Comparison of ENCODE assay signal across 2 cellular contexts in genomic region chr10:5497948-5498730, GRCh38.
TF ChIP-seq lines count a peak whose summit lies in the region.

No MANE protein-coding gene starts in this region.

TF ChIP-seq in GM12891, 5 proteins besides CTCF, POLR2A, EP300 and RAD21:
- TF ChIP-seq PAX5 (IDR thresholded peaks at IDR 0.05; ENCODE audit: insufficient read depth, low read length, severe bottlenecking) (no peak), TAF1 (IDR thresholded peaks at IDR 0.05; ENCODE audit: low read depth, low read length) (no peak), SPI1 (IDR thresholded peaks at IDR 0.05; ENCODE audit: low read depth, low read length) (no peak), POU2F2 (IDR thresholded peaks at IDR 0.05; ENCODE audit: low read depth, low read length) (no peak), POLR2AphosphoS5 (IDR thresholded peaks at IDR 0.05; ENCODE audit: low read depth, low read length) (no peak)

TF ChIP-seq in H1, 55 proteins besides CTCF, POLR2A, EP300 and RAD21:
- TF ChIP-seq USF2 (IDR thresholded peaks at IDR 0.05; ENCODE audit: low read length) = no peak
- TF ChIP-seq SUZ12 (IDR thresholded peaks at IDR 0.05; ENCODE audit: low read length) = no peak
- TF ChIP-seq TAF7 (optimal IDR thresholded peaks at IDR 0.05; ENCODE audit: borderline replicate concordance, low read depth, low read length) = no peak
- TF ChIP-seq NANOG (IDR thresholded peaks at IDR 0.05; ENCODE audit: insufficient read depth, low read depth, low read length, poor library complexity, severe bottlenecking) = no peak
- no peak for TF ChIP-seq JUND (IDR thresholded peaks at IDR 0.05; ENCODE audit: low read length)
- no peak for TF ChIP-seq GABPA (IDR thresholded peaks at IDR 0.05; ENCODE audit: borderline replicate concordance, insufficient read depth, low read length)
